ENCODE assay signal across 8 cellular contexts in the genomic region with DNA sequence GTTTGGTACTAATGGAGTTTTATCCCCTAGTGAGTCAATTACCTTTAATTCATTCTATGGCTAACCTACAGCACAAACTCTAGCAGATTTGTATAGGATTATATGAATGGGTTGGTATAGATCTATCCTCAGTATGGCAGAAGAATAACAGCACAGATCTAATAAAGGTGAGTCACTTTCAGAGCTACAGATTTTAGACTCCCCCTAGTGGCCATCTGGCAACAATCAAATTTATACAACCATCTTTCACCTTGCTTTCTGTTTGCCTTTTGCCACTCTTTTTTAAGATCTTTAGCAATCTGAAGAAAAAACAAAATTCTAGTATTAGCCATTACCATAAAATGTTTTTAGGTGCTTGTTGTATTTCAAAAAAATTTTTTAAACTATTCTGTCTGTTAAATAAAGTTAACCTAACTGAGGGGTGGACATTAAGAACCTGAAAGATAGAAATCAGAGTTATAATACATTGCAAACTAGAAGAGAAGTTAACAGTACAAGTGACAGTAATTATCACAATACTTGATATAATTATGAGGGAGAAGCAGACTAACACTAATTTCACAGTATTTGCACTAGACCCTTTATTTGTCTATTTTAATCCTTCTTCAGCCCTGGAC. TPM values are rescaled to one million over a fixed set of nuclear protein-coding genes. Genes with fewer than 3 reads are reported as not detected.
DNase-seq lines count a peak whose midpoint lies in the region; ATAC-seq lines count a peak whose summit lies in the region.

No MANE protein-coding gene starts in this region.

- H3K4me3 ChIP-seq in GM23248 (no peak overlapping the region), SK-N-MC (no peak overlapping the region), endocrine pancreas (ENCODE audit: control insufficient read depth, insufficient read depth, low read length) (peak overlapping the region; percentile 18)
- H3K4me3 ChIP-seq in naive thymus-derived CD4-positive, alpha-beta T cell (ENCODE audit: low read length): no peak overlapping the region

- no peaks in the 10 kb centered on the region for H3K79me2 ChIP-seq in GM23248 (ENCODE audit: insufficient read depth)

- in situ Hi-C loops in ACHN (cut with HindIII; ENCODE audit: low pct_ligation_motif_present, low pct_unique_long_range_greater_than_20kb, low sequenced_read_pairs) (no loop called here), G401 (cut with HindIII; ENCODE audit: low sequenced_read_pairs) (no loop called here), GM23248 (cut with MboI) (no loop called here)

- DNase-seq in ACHN (peak; percentile 65), G401 (ENCODE audit: low spot score) (peak; percentile 72), GM23248 (peak; percentile 82), LoVo (ENCODE audit: low spot score) (peak; percentile 76), SK-N-MC (ENCODE audit: low read depth, low spot score) (peak; percentile 24), cerebellar nuclear complex (lab: John Stamatoyannopoulos, UW) (no peak)
- peak in 7 of 9 donors; percentile 51 to 77 (median 67) for DNase-seq in naive thymus-derived CD4-positive, alpha-beta T cell

- CTCF ChIA-PET in naive thymus-derived CD4-positive, alpha-beta T cell (lab: Charles Lee): interaction anchor here (1.2 to 2.6 kb wide), 5 partner anchors 29 to 322 kb away, joined by 4 to 12 read pairs (median 5); no protein-coding TSS in a partner anchor

- H3K9ac ChIP-seq in GM23248 (no peak overlapping the region), SK-N-MC (ENCODE audit: insufficient read length) (no peak overlapping the region), endocrine pancreas (ENCODE audit: control insufficient read depth, insufficient read depth, low read length) (no peak overlapping the region)

- H3K4me1 ChIP-seq in GM23248 (ENCODE audit: insufficient read depth) (no peaks in the 10 kb centered on the region), endocrine pancreas (ENCODE audit: control insufficient read depth, insufficient read depth, low read length) (no peaks in the 10 kb centered on the region)
- H3K4me1 ChIP-seq in naive thymus-derived CD4-positive, alpha-beta T cell (ENCODE audit: control insufficient read depth in 2 of 2, insufficient read depth in 2 of 2, low read length in 2 of 2): peaks cover 0 to 23% of the 10 kb centered on the region in 2 donors

- H3K27me3 ChIP-seq in GM23248 (replicated peaks; ENCODE audit: insufficient read depth) (no peaks in the 10 kb centered on the region), endocrine pancreas (ENCODE audit: control insufficient read depth, insufficient read depth, low read length) (no peaks in the 10 kb centered on the region)
- no peaks in the 10 kb centered on the region for H3K27me3 ChIP-seq in naive thymus-derived CD4-positive, alpha-beta T cell (ENCODE audit: control insufficient read depth in 2 of 2, insufficient read depth in 2 of 2, low read length in 2 of 2)

- no peaks in the 10 kb centered on the region for H3F3A ChIP-seq in GM23248 (ENCODE audit: insufficient read depth)

- H3K9me2 ChIP-seq in GM23248 (ENCODE audit: insufficient read depth): no peaks in the 10 kb centered on the region

- peak overlapping the region in 2 of 10 donors; percentile 10 to 63 for H3K4me3 Mint-ChIP-seq in naive thymus-derived CD4-positive, alpha-beta T cell

- peaks cover 0 to 3% (median 0%) of the 10 kb centered on the region in 11 donors for H3K9me3 Mint-ChIP-seq in naive thymus-derived CD4-positive, alpha-beta T cell

- no peak overlapping the region for H3K27ac ChIP-seq in GM23248
- no peak overlapping the region for H3K27ac ChIP-seq in SK-N-MC
- H3K27ac ChIP-seq in naive thymus-derived CD4-positive, alpha-beta T cell (ENCODE audit: low read depth, low read length): no peak overlapping the region

- POLR2A ChIA-PET in naive thymus-derived CD4-positive, alpha-beta T cell (lab: Charles Lee): interaction anchor here (1.0 to 3.5 kb wide), 4 partner anchors 29 to 145 kb away, joined by 4 to 27 read pairs (median 5); a partner anchor contains a TSS

- H3K36me3 ChIP-seq in GM23248 (ENCODE audit: low read depth) (no peaks in the 10 kb centered on the region), SK-N-MC (ENCODE audit: insufficient read depth, low read length) (peaks cover 59% of the 10 kb centered on the region), endocrine pancreas (ENCODE audit: control insufficient read depth, insufficient read depth, low read length) (no peaks in the 10 kb centered on the region)
- no peaks in the 10 kb centered on the region for H3K36me3 ChIP-seq in naive thymus-derived CD4-positive, alpha-beta T cell (ENCODE audit: control insufficient read depth in 2 of 3, insufficient read depth in 3 of 3, low read length in 3 of 3)

- peaks cover 10 to 55% (median 45%) of the 10 kb centered on the region in 7 donors for H3K4me1 Mint-ChIP-seq in naive thymus-derived CD4-positive, alpha-beta T cell

- peak; percentile 89 for ATAC-seq in naive thymus-derived CD4-positive, alpha-beta T cell

- peaks cover 0 to 7% (median 0%) of the 10 kb centered on the region in 5 donors for H3K36me3 Mint-ChIP-seq in naive thymus-derived CD4-positive, alpha-beta T cell

- H3K27ac Mint-ChIP-seq in naive thymus-derived CD4-positive, alpha-beta T cell: peak overlapping the region in 8 of 9 donors; percentile 26 to 76 (median 52)

- no peaks in the 10 kb centered on the region for H4K20me1 ChIP-seq in GM23248 (ENCODE audit: insufficient read depth)

- H3K9me3 ChIP-seq in GM23248 (ENCODE audit: low read depth) (no peaks in the 10 kb centered on the region), SK-N-MC (ENCODE audit: low read depth, low read length) (no peaks in the 10 kb centered on the region), endocrine pancreas (ENCODE audit: control insufficient read depth, low read length) (no peaks in the 10 kb centered on the region)
- no peaks in the 10 kb centered on the region for H3K9me3 ChIP-seq in naive thymus-derived CD4-positive, alpha-beta T cell (ENCODE audit: control insufficient read depth in 2 of 3, low read length in 3 of 3)

- H3K27me3 Mint-ChIP-seq in naive thymus-derived CD4-positive, alpha-beta T cell: no peaks in the 10 kb centered on the region

- H3K4me2 ChIP-seq in GM23248 (ENCODE audit: unreplicated experiment): no peak overlapping the region

- intact Hi-C loops in naive thymus-derived CD4-positive, alpha-beta T cell (cut with micrococcal nuclease): loop anchor here (1.0 to 2.0 kb wide), 10 partner anchors 19 to 229 kb away; a partner anchor contains a TSS

- no peak overlapping the region for H2AFZ ChIP-seq in GM23248

RNA-seq across cellular contexts. Expression of a gene that starts 25.8 kb away (rescaled TPM):
- 13.4 and 14.7 TPM in 2 replicates for total RNA-seq in G401 (2014; rRNA removed; shearing (Covaris generic))
- 5.4 and 7.6 TPM in 2 replicates for total RNA-seq in GM23248 (2014; rRNA removed; shearing (Covaris generic))
- polyA plus RNA-seq in GM23248 (2016; fragmentation: Nextera tagmentation; extraction: Ambion mirVana): 4.5 and 5.0 TPM in 2 replicates
- total RNA-seq in naive thymus-derived CD4-positive, alpha-beta T cell: 10 to 100 TPM in 1 of 5 experiments, 1 to 10 TPM in 2, under 1 TPM in 2; 0.57 to 12.7 (median 1.1) TPM
- polyA plus RNA-seq in naive thymus-derived CD4-positive, alpha-beta T cell: 1 to 10 TPM in 1 of 2 donors, under 1 TPM in 1; 0.25 to 1.3 TPM

RNA-seq across cellular contexts. Expression of a gene that starts 27.1 kb away (rescaled TPM):
- 34.6 and 49.1 TPM in 2 replicates for total RNA-seq in G401 (2014; rRNA removed; shearing (Covaris generic))
- total RNA-seq in GM23248 (2014; rRNA removed; shearing (Covaris generic)): 66.3 and 84.1 TPM in 2 replicates
- 85.7 and 90.1 TPM in 2 replicates for polyA plus RNA-seq in GM23248 (2016; fragmentation: Nextera tagmentation; extraction: Ambion mirVana)
- total RNA-seq in naive thymus-derived CD4-positive, alpha-beta T cell: 10 to 100 TPM; 19.9 to 42.3 (median 31.8) TPM
- polyA plus RNA-seq in naive thymus-derived CD4-positive, alpha-beta T cell: 10 to 100 TPM; 28.3 to 34.4 TPM

Comparison
In these comparisons a context has a peak if more than half of its experiments do, and no peak if none do; other contexts are left out.
1. DNase-seq: peak in ACHN (single experiment), G401 (single experiment), GM23248 (single experiment), LoVo (single experiment), SK-N-MC (single experiment) and naive thymus-derived CD4-positive, alpha-beta T cell (7 of 9); none in cerebellar nuclear complex (0 of 2).